ENCODE assay signal across 10 cellular contexts in the genomic region with DNA sequence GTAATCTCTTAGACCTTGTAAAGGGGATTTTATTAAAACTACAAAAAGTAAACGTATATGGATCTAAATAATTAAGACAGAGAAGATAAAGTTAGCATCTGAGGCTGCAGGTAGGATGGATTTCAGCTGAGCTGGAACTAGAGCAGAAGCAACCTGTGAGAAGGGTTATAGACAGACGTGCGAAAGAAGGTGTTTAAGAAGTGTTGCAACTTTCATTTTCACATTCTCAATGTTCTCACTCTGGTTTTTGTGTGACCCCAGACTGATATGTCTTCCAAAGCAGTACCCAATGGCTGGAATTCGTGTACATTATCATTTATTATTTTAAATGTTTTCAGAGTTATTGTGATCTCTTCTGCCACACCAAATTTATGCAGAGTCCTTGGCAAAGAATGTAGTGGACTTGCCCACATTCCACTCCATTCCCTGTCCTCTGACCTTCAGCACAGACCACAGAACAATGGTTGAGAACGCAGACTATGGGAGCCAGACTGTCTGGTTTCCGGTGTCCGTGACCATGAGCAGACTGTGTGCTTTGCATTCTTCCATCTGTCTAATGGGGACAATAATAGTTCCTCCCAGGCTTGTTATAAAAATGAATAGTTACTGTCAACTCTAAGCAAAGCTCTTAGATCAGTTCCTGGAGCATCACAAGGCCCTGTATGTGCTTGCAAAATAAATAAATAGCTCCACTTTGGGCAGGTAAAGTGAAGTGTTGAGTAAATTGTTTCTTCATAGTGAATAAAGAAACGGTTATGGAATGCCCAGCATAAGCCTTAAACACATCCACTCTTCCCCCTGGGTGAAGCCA.
DNase-seq lines count a peak whose midpoint lies in the region; ATAC-seq and TF ChIP-seq lines count a peak whose summit lies in the region.
"Had no signal": no experiment of that assay in that cellular context is flagged by ENCODE, and none has a peak within 500 bp of the region (broad histone marks: within the 10 kb centered on the region; RNA-seq: fewer than 3 reads in every experiment).

No MANE protein-coding gene starts in this region.

- CTCF ChIA-PET in GM10248 (lab: Yijun Ruan, JAX): interaction anchor here (0.6 to 2.6 kb wide), 11 partner anchors 10 to 233 kb away, joined by 3 to 14 read pairs (median 5); no protein-coding TSS in a partner anchor

- DNase-seq in GM10248 (ENCODE audit: extremely low spot score): peak; percentile 35
- DNase-seq in astrocyte of the spinal cord (ENCODE audit: low read depth, low spot score): peak; percentile 39
- DNase-seq in cerebellum (ENCODE audit: low spot score): no peak
- DNase-seq in AG08396 (ENCODE audit: low spot score): no peak
- DNase-seq in stimulated activated CD4-positive, alpha-beta T cell treated with anti-CD3 and anti-CD28 coated beads, Interleukin-4, amount 100 ng/mL, for 24 hours: no peak
- no peak for DNase-seq in OCI-M2 (lab: John Stamatoyannopoulos, UW; ENCODE audit: unreplicated experiment)
- DNase-seq: psoas muscle had no signal

- in situ Hi-C loops in astrocyte of the spinal cord (cut with HindIII; ENCODE audit: low sequenced_read_pairs): no loop called here

- no peak overlapping the region for H3K4me3 ChIP-seq in astrocyte of the spinal cord (ENCODE audit: low read depth, low read length)
- H3K4me3 ChIP-seq: psoas muscle, SK-N-MC had no signal

- ATAC-seq in GM19467 (IDR thresholded peaks at IDR 0.05; ENCODE audit: unreplicated experiment) (peak; percentile 51), HG03354 (IDR thresholded peaks at IDR 0.05; ENCODE audit: poor library complexity, severe bottlenecking, unreplicated experiment) (peak; percentile 65)
- ATAC-seq: psoas muscle had no signal

- POLR2A ChIA-PET in GM10248 (lab: Yijun Ruan, JAX): interaction anchor here (0.6 kb wide), 1 partner anchor 188 kb away, joined by 3 read pairs; no protein-coding TSS in a partner anchor

- TF ChIP-seq CTCF in GM10248 (IDR thresholded peaks at IDR 0.05; ENCODE audit: control extremely low read depth, extremely low read depth, low read depth, missing control alignments) (no peak), astrocyte of the spinal cord (IDR thresholded peaks at IDR 0.05; ENCODE audit: low read depth, low read length) (no peak)

Comparison
In these comparisons a context has a peak if more than half of its experiments do, and no peak if none do; other contexts are left out.
1. DNase-seq: peak in GM10248 (single experiment) and astrocyte of the spinal cord (single experiment); none in cerebellum (single experiment), AG08396 (single experiment), stimulated activated CD4-positive, alpha-beta T cell treated with anti-CD3 and anti-CD28 coated beads, Interleukin-4, amount 100 ng/mL, for 24 hours (single experiment) and OCI-M2 (single experiment).